In genomic region chr20:33291830-33292355, GRCh38 we compare ENCODE assay signal across 8 cellular contexts. TPM values are rescaled to one million over a fixed set of nuclear protein-coding genes. Genes with fewer than 3 reads are reported as not detected.
A peak's percentile ranks its signal among the peaks of the same experiment; 100 is the strongest.
DNase-seq lines count a peak whose midpoint lies in the region; ATAC-seq lines count a peak whose summit lies in the region.

No MANE protein-coding gene starts in this region.

- no peaks in the 10 kb centered on the region for H3K36me3 Mint-ChIP-seq in naive B cell
- H3K36me3 Mint-ChIP-seq in stimulated activated naive B cell treated with anti-CD40 and anti-IgM and Interleukin-4, amounts not matched to agents 10 μg/mL and 1 μg/mL and 100 μg/mL, for 72 hours = no peaks in the 10 kb centered on the region
- H3K36me3 Mint-ChIP-seq in stimulated activated memory B cell treated with anti-CD40 and anti-IgM and Interleukin-4, amounts not matched to agents 10 μg/mL and 1 μg/mL and 100 μg/mL, for 72 hours = no peaks in the 10 kb centered on the region

- ATAC-seq in naive B cell (ENCODE audit: low read depth in 2 of 2) = peak in 1 of 2 donors; percentile 43
- ATAC-seq in stimulated activated naive B cell treated with anti-CD40 and anti-IgM and Interleukin-4, amounts not matched to agents 10 μg/mL and 1 μg/mL and 100 μg/mL, for 72 hours (replicated peaks) = peak; percentile 54 to 61
- ATAC-seq in stimulated activated memory B cell treated with anti-CD40 and anti-IgM and Interleukin-4, amounts not matched to agents 10 μg/mL and 1 μg/mL and 100 μg/mL, for 72 hours = no peak

- H3K9me3 Mint-ChIP-seq in naive B cell = peaks cover 0 to 2% (median 0%) of the 10 kb centered on the region in 7 donors
- no peaks in the 10 kb centered on the region for H3K9me3 Mint-ChIP-seq in stimulated activated naive B cell treated with anti-CD40 and anti-IgM and Interleukin-4, amounts not matched to agents 10 μg/mL and 1 μg/mL and 100 μg/mL, for 72 hours
- H3K9me3 Mint-ChIP-seq in stimulated activated memory B cell treated with anti-CD40 and anti-IgM and Interleukin-4, amounts not matched to agents 10 μg/mL and 1 μg/mL and 100 μg/mL, for 72 hours = no peaks in the 10 kb centered on the region

- DNase-seq in NCI-H1417 (lab: John Stamatoyannopoulos, UW) (peak; percentile 17 to 69 (median 52)), NCI-H1417 treated with DMSO at 0.1 percent for 48 hours (lab: John Stamatoyannopoulos, UW) (no peak), NCI-H128 (lab: John Stamatoyannopoulos, UW; ENCODE audit: unreplicated experiment) (peak; percentile 8), dermis blood vessel endothelial cell (peak; percentile 59), naive B cell (peak; percentile 45)
- DNase-seq in activated CD4-positive, alpha-beta T cell treated with anti-CD3 and anti-CD28 coated beads, Interleukin-2, amount 50 U/mL, for 4 hours = peak; percentile 49 to 56
- DNase-seq in stimulated activated naive B cell treated with anti-CD40 and anti-IgM and Interleukin-4, amounts not matched to agents 10 μg/mL and 1 μg/mL and 100 μg/mL, for 72 hours = peak; percentile 13

- H3K27ac Mint-ChIP-seq in naive B cell = no peak overlapping the region
- H3K27ac Mint-ChIP-seq in stimulated activated naive B cell treated with anti-CD40 and anti-IgM and Interleukin-4, amounts not matched to agents 10 μg/mL and 1 μg/mL and 100 μg/mL, for 72 hours = no peak overlapping the region
- H3K27ac Mint-ChIP-seq in stimulated activated memory B cell treated with anti-CD40 and anti-IgM and Interleukin-4, amounts not matched to agents 10 μg/mL and 1 μg/mL and 100 μg/mL, for 72 hours = no peak overlapping the region

- H3K4me3 Mint-ChIP-seq in naive B cell = no peak overlapping the region
- no peak overlapping the region for H3K4me3 Mint-ChIP-seq in stimulated activated naive B cell treated with anti-CD40 and anti-IgM and Interleukin-4, amounts not matched to agents 10 μg/mL and 1 μg/mL and 100 μg/mL, for 72 hours
- no peak overlapping the region for H3K4me3 Mint-ChIP-seq in stimulated activated memory B cell treated with anti-CD40 and anti-IgM and Interleukin-4, amounts not matched to agents 10 μg/mL and 1 μg/mL and 100 μg/mL, for 72 hours

- H3K4me1 Mint-ChIP-seq in naive B cell = no peaks in the 10 kb centered on the region
- H3K4me1 Mint-ChIP-seq in stimulated activated naive B cell treated with anti-CD40 and anti-IgM and Interleukin-4, amounts not matched to agents 10 μg/mL and 1 μg/mL and 100 μg/mL, for 72 hours = no peaks in the 10 kb centered on the region
- H3K4me1 Mint-ChIP-seq in stimulated activated memory B cell treated with anti-CD40 and anti-IgM and Interleukin-4, amounts not matched to agents 10 μg/mL and 1 μg/mL and 100 μg/mL, for 72 hours = no peaks in the 10 kb centered on the region

- peaks cover 18 to 43% (median 35%) of the 10 kb centered on the region in 3 donors for H3K27me3 Mint-ChIP-seq in naive B cell
- H3K27me3 Mint-ChIP-seq in stimulated activated naive B cell treated with anti-CD40 and anti-IgM and Interleukin-4, amounts not matched to agents 10 μg/mL and 1 μg/mL and 100 μg/mL, for 72 hours = peaks cover 27 to 34% of the 10 kb centered on the region in 2 donors
- peaks cover 40% of the 10 kb centered on the region for H3K27me3 Mint-ChIP-seq in stimulated activated memory B cell treated with anti-CD40 and anti-IgM and Interleukin-4, amounts not matched to agents 10 μg/mL and 1 μg/mL and 100 μg/mL, for 72 hours

RNA-seq across cellular contexts. Expression of gene BPIFB1, which starts 8.9 kb away (rescaled TPM):
- total RNA-seq in dermis blood vessel endothelial cell = not detected in 2 replicates
- polyA plus RNA-seq in naive B cell (ENCODE audit: low read depth in 6 of 6) = not detected

RNA-seq across cellular contexts. Expression of gene BPIFA1, which starts 56.1 kb away (rescaled TPM):
- total RNA-seq in dermis blood vessel endothelial cell = not detected in 2 replicates
- not detected for polyA plus RNA-seq in naive B cell (ENCODE audit: low read depth in 6 of 6)
